ENCODE assay signal across 8 cellular contexts in genomic region chr15:90869140-90869541, GRCh38. TPM values are rescaled to one million over a fixed set of nuclear protein-coding genes. Genes with fewer than 3 reads are reported as not detected.
A peak's percentile ranks its signal among the peaks of the same experiment; 100 is the strongest.
DNase-seq lines count a peak whose midpoint lies in the region; ATAC-seq, FAIRE-seq and TF ChIP-seq lines count a peak whose summit lies in the region.

No MANE protein-coding gene starts in this region.

- H3K27me3 Mint-ChIP-seq in activated CD4-positive, alpha-beta T cell treated with anti-CD3 and anti-CD28 coated beads for 36 hours = peaks cover 5% of the 10 kb centered on the region
- no peaks in the 10 kb centered on the region for H3K27me3 Mint-ChIP-seq in activated T-helper 1 cell treated with anti-CD3 and anti-CD28 coated beads, Interleukin-12 subunit alpha, Interleukin-12 subunit beta, Interleukin-2, Interleukin-4 antibody, amounts not matched to agents 30 ng/mL and 10 ng/mL and 1 ng/mL, durations not matched to agents 14 hours and 24 hours and 36 hours (ENCODE audit: insufficient read depth)

- H3K4me1 ChIP-seq in kidney (ENCODE audit: control insufficient read depth in 1 of 2, insufficient read depth in 1 of 2, low read depth in 1 of 2, low read length in 2 of 2) (peaks cover 13 to 24% of the 10 kb centered on the region in 2 donors), subcutaneous abdominal adipose tissue (ENCODE audit: control insufficient read depth in 5 of 5, insufficient read depth in 5 of 5, low read length in 5 of 5) (peaks cover 16 to 68% (median 66%) of the 10 kb centered on the region in 5 donors)

- H3K9ac ChIP-seq in kidney (ENCODE audit: low read length in 2 of 2) (peak overlapping the region in 1 of 2 donors; percentile 23), subcutaneous abdominal adipose tissue (ENCODE audit: low read length in 5 of 5) (peak overlapping the region; percentile 4 to 92 (median 51))

- no peak for FAIRE-seq in kidney (lab: Jason Lieb, UNC)

- peak overlapping the region; percentile 98 for H3K27ac Mint-ChIP-seq in activated CD4-positive, alpha-beta T cell treated with anti-CD3 and anti-CD28 coated beads for 36 hours
- H3K27ac Mint-ChIP-seq in activated T-helper 1 cell treated with anti-CD3 and anti-CD28 coated beads, Interleukin-12 subunit alpha, Interleukin-12 subunit beta, Interleukin-2, Interleukin-4 antibody, amounts not matched to agents 30 ng/mL and 10 ng/mL and 1 ng/mL, durations not matched to agents 14 hours and 24 hours and 36 hours = peak overlapping the region; percentile 95

- peak overlapping the region; percentile 90 for H3K4me3 Mint-ChIP-seq in activated CD4-positive, alpha-beta T cell treated with anti-CD3 and anti-CD28 coated beads for 36 hours
- peak overlapping the region; percentile 94 for H3K4me3 Mint-ChIP-seq in activated T-helper 1 cell treated with anti-CD3 and anti-CD28 coated beads, Interleukin-12 subunit alpha, Interleukin-12 subunit beta, Interleukin-2, Interleukin-4 antibody, amounts not matched to agents 30 ng/mL and 10 ng/mL and 1 ng/mL, durations not matched to agents 14 hours and 24 hours and 36 hours

- peak; percentile 33 for DNase-seq in activated CD4-positive, alpha-beta T cell treated with anti-CD3 and anti-CD28 coated beads for 36 hours
- no peak for DNase-seq in activated CD4-positive, alpha-beta T cell treated with anti-CD3 and anti-CD28 coated beads, Interleukin-2, amount 50 U/mL, for 1 hour
- no peak for DNase-seq in activated T-helper 1 cell treated with anti-CD3 and anti-CD28 coated beads, Interleukin-12 subunit alpha, Interleukin-12 subunit beta, Interleukin-2, Interleukin-4 antibody, amounts not matched to agents 30 ng/mL and 10 ng/mL and 1 ng/mL, durations not matched to agents 14 hours and 24 hours and 36 hours (ENCODE audit: low spot score)
- DNase-seq in kidney = no peak

- H3K27ac ChIP-seq in kidney (ENCODE audit: low read depth in 2 of 2, low read length in 2 of 2) (peak overlapping the region; percentile 64 to 82), subcutaneous abdominal adipose tissue (ENCODE audit: low read depth, low read length) (peak overlapping the region; percentile 100)

- H3K36me3 ChIP-seq in kidney (ENCODE audit: control insufficient read depth in 1 of 2, insufficient read depth in 2 of 2, low read length in 2 of 2) (no peaks in the 10 kb centered on the region), subcutaneous abdominal adipose tissue (ENCODE audit: control insufficient read depth in 5 of 5, insufficient read depth in 5 of 5, low read length in 5 of 5) (no peaks in the 10 kb centered on the region)

- H3K9me3 ChIP-seq in kidney (ENCODE audit: control insufficient read depth in 1 of 2, low read length in 2 of 2) = no peaks in the 10 kb centered on the region
- H3K9me3 ChIP-seq in subcutaneous abdominal adipose tissue (ENCODE audit: control insufficient read depth in 5 of 5, low read length in 5 of 5) = no peaks in the 10 kb centered on the region

- no peaks in the 10 kb centered on the region for H3K27me3 ChIP-seq in subcutaneous abdominal adipose tissue (ENCODE audit: control insufficient read depth in 5 of 5, insufficient read depth in 4 of 5, low read length in 5 of 5)

- CTCF ChIA-PET in activated CD4-positive, alpha-beta T cell treated with anti-CD3 and anti-CD28 coated beads for 36 hours (lab: Charles Lee) = interaction anchor here (2.2 kb wide), 1 partner anchor 62 kb away, joined by 8 read pairs; no protein-coding TSS in a partner anchor

- peaks cover 39% of the 10 kb centered on the region for H3K36me3 Mint-ChIP-seq in activated CD4-positive, alpha-beta T cell treated with anti-CD3 and anti-CD28 coated beads for 36 hours (ENCODE audit: low read depth)
- peaks cover 41% of the 10 kb centered on the region for H3K36me3 Mint-ChIP-seq in activated T-helper 1 cell treated with anti-CD3 and anti-CD28 coated beads, Interleukin-12 subunit alpha, Interleukin-12 subunit beta, Interleukin-2, Interleukin-4 antibody, amounts not matched to agents 30 ng/mL and 10 ng/mL and 1 ng/mL, durations not matched to agents 14 hours and 24 hours and 36 hours (ENCODE audit: low read depth)

- H3K4me3 ChIP-seq in kidney (ENCODE audit: low read length in 2 of 2) = no peak overlapping the region
- peak overlapping the region in 1 of 5 donors; percentile 17 for H3K4me3 ChIP-seq in subcutaneous abdominal adipose tissue (ENCODE audit: low read depth in 1 of 5, low read length in 5 of 5)

- peaks cover 63% of the 10 kb centered on the region for H3K4me1 Mint-ChIP-seq in activated CD4-positive, alpha-beta T cell treated with anti-CD3 and anti-CD28 coated beads for 36 hours
- H3K4me1 Mint-ChIP-seq in activated T-helper 1 cell treated with anti-CD3 and anti-CD28 coated beads, Interleukin-12 subunit alpha, Interleukin-12 subunit beta, Interleukin-2, Interleukin-4 antibody, amounts not matched to agents 30 ng/mL and 10 ng/mL and 1 ng/mL, durations not matched to agents 14 hours and 24 hours and 36 hours (ENCODE audit: low read depth) = peaks cover 57% of the 10 kb centered on the region

- intact Hi-C loops in activated CD4-positive, alpha-beta T cell treated with anti-CD3 and anti-CD28 coated beads for 36 hours (cut with DNase I, micrococcal nuclease) = loop anchor here (1.0 to 2.0 kb wide), 5 partner anchors 13 to 39 kb away; no protein-coding TSS in a partner anchor
- intact Hi-C loops in activated T-helper 1 cell treated with anti-CD3 and anti-CD28 coated beads, Interleukin-12 subunit alpha, Interleukin-12 subunit beta, Interleukin-2, Interleukin-4 antibody, amounts not matched to agents 30 ng/mL and 10 ng/mL and 1 ng/mL, durations not matched to agents 14 hours and 24 hours and 36 hours (cut with micrococcal nuclease) = loop anchor here (1.0 to 2.0 kb wide), 6 partner anchors 13 to 152 kb away; partner anchors contain the start of gene BLM
- intact Hi-C loops in kidney (cut with DNase I) = no loop called here

- ATAC-seq in activated CD4-positive, alpha-beta T cell treated with anti-CD3 and anti-CD28 coated beads for 36 hours = peak; percentile 3
- ATAC-seq in GM21528 (IDR thresholded peaks at IDR 0.05; ENCODE audit: low FRiP score, unreplicated experiment) = no peak
- ATAC-seq in GM18909 (IDR thresholded peaks at IDR 0.05; ENCODE audit: poor library complexity, unreplicated experiment) = no peak
- no peak for ATAC-seq in HG02840 (IDR thresholded peaks at IDR 0.05; ENCODE audit: low FRiP score, unreplicated experiment)

- no peak for TF ChIP-seq CTCF in kidney (IDR thresholded peaks at IDR 0.05; ENCODE audit: borderline replicate concordance, extremely low read depth, insufficient read depth)

- POLR2A ChIA-PET in activated CD4-positive, alpha-beta T cell treated with anti-CD3 and anti-CD28 coated beads for 36 hours (lab: Charles Lee) = interaction anchor here (1.0 to 1.6 kb wide), 2 partner anchors 17 to 42 kb away, joined by 5 to 6 read pairs; no protein-coding TSS in a partner anchor

- H3K9me3 Mint-ChIP-seq in activated CD4-positive, alpha-beta T cell treated with anti-CD3 and anti-CD28 coated beads for 36 hours (ENCODE audit: low read depth) = no peaks in the 10 kb centered on the region
- no peaks in the 10 kb centered on the region for H3K9me3 Mint-ChIP-seq in activated T-helper 1 cell treated with anti-CD3 and anti-CD28 coated beads, Interleukin-12 subunit alpha, Interleukin-12 subunit beta, Interleukin-2, Interleukin-4 antibody, amounts not matched to agents 30 ng/mL and 10 ng/mL and 1 ng/mL, durations not matched to agents 14 hours and 24 hours and 36 hours

RNA-seq across cellular contexts. Expression of gene FURIN, which starts 0.8 kb away (rescaled TPM):
- total RNA-seq in activated CD4-positive, alpha-beta T cell treated with anti-CD3 and anti-CD28 coated beads for 36 hours = 100 to 1,000 TPM; 406 to 422 TPM
- total RNA-seq in activated T-helper 1 cell treated with anti-CD3 and anti-CD28 coated beads, Interleukin-12 subunit alpha, Interleukin-12 subunit beta, Interleukin-2, Interleukin-4 antibody, amounts not matched to agents 30 ng/mL and 10 ng/mL and 1 ng/mL, durations not matched to agents 14 hours and 24 hours and 36 hours = 530 and 545 TPM in 2 replicates
- total RNA-seq in kidney = 75.9 TPM
- 36.4 TPM for polyA plus RNA-seq in kidney (ENCODE audit: insufficient read depth, low read depth, low replicate concordance)

RNA-seq across cellular contexts. Expression of gene FES, which starts 15.2 kb away (rescaled TPM):
- 10 to 100 TPM; 12.2 to 15.6 TPM for total RNA-seq in activated CD4-positive, alpha-beta T cell treated with anti-CD3 and anti-CD28 coated beads for 36 hours
- total RNA-seq in activated T-helper 1 cell treated with anti-CD3 and anti-CD28 coated beads, Interleukin-12 subunit alpha, Interleukin-12 subunit beta, Interleukin-2, Interleukin-4 antibody, amounts not matched to agents 30 ng/mL and 10 ng/mL and 1 ng/mL, durations not matched to agents 14 hours and 24 hours and 36 hours = 45.4 and 57.1 TPM in 2 replicates
- 33.5 TPM for total RNA-seq in kidney
- polyA plus RNA-seq in kidney (ENCODE audit: insufficient read depth, low read depth, low replicate concordance) = 9.3 TPM

RNA-seq across cellular contexts. Expression of gene MAN2A2, which starts 34.0 kb away (rescaled TPM):
- 100 to 1,000 TPM in 1 of 2 experiments, 10 to 100 TPM in 1; 76.6 to 104 TPM for total RNA-seq in activated CD4-positive, alpha-beta T cell treated with anti-CD3 and anti-CD28 coated beads for 36 hours
- total RNA-seq in activated T-helper 1 cell treated with anti-CD3 and anti-CD28 coated beads, Interleukin-12 subunit alpha, Interleukin-12 subunit beta, Interleukin-2, Interleukin-4 antibody, amounts not matched to agents 30 ng/mL and 10 ng/mL and 1 ng/mL, durations not matched to agents 14 hours and 24 hours and 36 hours = 228 and 239 TPM in 2 replicates
- 56.3 TPM for total RNA-seq in kidney
- 11.4 TPM for polyA plus RNA-seq in kidney (ENCODE audit: insufficient read depth, low read depth, low replicate concordance)
